ENCODE assay signal across 16 cellular contexts in genomic region chr5:465591-466403, GRCh38. TPM values are rescaled to one million over a fixed set of nuclear protein-coding genes. Genes with fewer than 3 reads are reported as not detected.
DNase-seq lines count a peak whose midpoint lies in the region; ATAC-seq and TF ChIP-seq lines count a peak whose summit lies in the region.
"Had no signal": no experiment of that assay in that cellular context is flagged by ENCODE, and none has a peak within 500 bp of the region (broad histone marks: within the 10 kb centered on the region; RNA-seq: fewer than 3 reads in every experiment).

No MANE protein-coding gene starts in this region.

- peak; percentile 2 for DNase-seq in stimulated activated CD4-positive, alpha-beta T cell treated with anti-CD3 and anti-CD28 coated beads, Interleukin-4, amount 100 ng/mL, for 1 hour
- no peak for DNase-seq in stimulated activated CD4-positive, alpha-beta T cell treated with anti-CD3 and anti-CD28 coated beads, Interleukin-4, amount 100 ng/mL, for 24 hours
- DNase-seq in glutamatergic neuron = peak; percentile 9
- DNase-seq in osteoblast (ENCODE audit: insufficient read length, low spot score, missing footprints) = peak; percentile 52
- no peak for DNase-seq in SKM-1 (lab: John Stamatoyannopoulos, UW; ENCODE audit: unreplicated experiment)
- DNase-seq: activated CD8-positive, alpha-beta memory T cell treated with anti-CD3 and anti-CD28 coated beads, Interleukin-2, amount 10 ng/mL, durations not matched to agents 7 days and 5 days; H9; NCI-H1436 treated with DMSO at 0.1 percent for 48 hours; NCI-H2171; NCI-H748 treated with DMSO at 0.1 percent for 48 hours; small intestine had no signal

- no peaks in the 10 kb centered on the region for H3K36me3 Mint-ChIP-seq in glutamatergic neuron (ENCODE audit: unreplicated experiment)

- no peak overlapping the region for H3K4me3 Mint-ChIP-seq in glutamatergic neuron (ENCODE audit: unreplicated experiment)
- H3K4me3 Mint-ChIP-seq: activated CD8-positive, alpha-beta memory T cell treated with anti-CD3 and anti-CD28 coated beads, Interleukin-2, amount 10 ng/mL, durations not matched to agents 7 days and 5 days; central memory CD8-positive, alpha-beta T cell; H9 had no signal

- H3K79me2 ChIP-seq in osteoblast (ENCODE audit: insufficient read depth, low read length) = peaks cover under 1% of the 10 kb centered on the region
- H3K79me2 ChIP-seq: parathyroid adenoma had no signal

- TF ChIP-seq CTCF in glutamatergic neuron (IDR thresholded peaks at IDR 0.05; ENCODE audit: partially characterized antibody, unreplicated experiment) (no peak), osteoblast (IDR thresholded peaks at IDR 0.05; ENCODE audit: extremely low read depth, low read depth, low read length) (no peak), gastroesophageal sphincter (IDR thresholded peaks at IDR 0.05) (no peak)

- peaks cover 1% of the 10 kb centered on the region for H3K27me3 Mint-ChIP-seq in glutamatergic neuron (ENCODE audit: unreplicated experiment)
- H3K27me3 Mint-ChIP-seq: activated CD8-positive, alpha-beta memory T cell treated with anti-CD3 and anti-CD28 coated beads, Interleukin-2, amount 10 ng/mL, durations not matched to agents 7 days and 5 days; central memory CD8-positive, alpha-beta T cell had no signal

- TF ChIP-seq POLR2A in gastroesophageal sphincter (IDR thresholded peaks at IDR 0.05) = no peak

- H3K4me2 ChIP-seq in osteoblast (ENCODE audit: insufficient read depth, low read length) = no peak overlapping the region

- peaks cover under 1% of the 10 kb centered on the region for H4K20me1 ChIP-seq in osteoblast (ENCODE audit: insufficient read depth, low read length)

- no peak for TF ChIP-seq EP300 in gastroesophageal sphincter (IDR thresholded peaks at IDR 0.05)

- H3K27ac ChIP-seq in osteoblast (ENCODE audit: low read depth, low read length) (no peak overlapping the region), gastroesophageal sphincter (no peak overlapping the region)
- H3K27ac ChIP-seq: esophagus muscularis mucosa, parathyroid adenoma had no signal

- H3K4me3 ChIP-seq in osteoblast (ENCODE audit: insufficient read depth, low read length) (no peak overlapping the region), gastroesophageal sphincter (no peak overlapping the region)
- H3K4me3 ChIP-seq: esophagus muscularis mucosa had no signal

- H2AFZ ChIP-seq in osteoblast (ENCODE audit: low read length) = no peak overlapping the region
- H2AFZ ChIP-seq: parathyroid adenoma had no signal

- peaks cover 40% of the 10 kb centered on the region for H3K36me3 ChIP-seq in osteoblast (ENCODE audit: insufficient read depth, low read length)
- peaks cover 0 to 83% of the 10 kb centered on the region in 2 donors for H3K36me3 ChIP-seq in gastroesophageal sphincter

- H3K27me3 ChIP-seq in osteoblast (ENCODE audit: insufficient read depth, low read length) (no peaks in the 10 kb centered on the region), gastroesophageal sphincter (no peaks in the 10 kb centered on the region)
- H3K27me3 ChIP-seq: esophagus muscularis mucosa had no signal

- H3K27ac Mint-ChIP-seq in glutamatergic neuron (ENCODE audit: unreplicated experiment) = no peak overlapping the region
- H3K27ac Mint-ChIP-seq: activated CD8-positive, alpha-beta memory T cell treated with anti-CD3 and anti-CD28 coated beads, Interleukin-2, amount 10 ng/mL, durations not matched to agents 7 days and 5 days had no signal

- 100% methylated on average over 2 to 3 of the region's 29 CpGs for WGBS in gastroesophageal sphincter (ENCODE audit: low coverage in 1 of 2), 2 donors

- ATAC-seq in gastroesophageal sphincter (no peak), HG02759 (IDR thresholded peaks at IDR 0.05; ENCODE audit: unreplicated experiment) (no peak)
- ATAC-seq: activated CD8-positive, alpha-beta memory T cell treated with anti-CD3 and anti-CD28 coated beads, Interleukin-2, amount 10 ng/mL, durations not matched to agents 7 days and 5 days had no signal

- H3K9me3 ChIP-seq in osteoblast (ENCODE audit: low read depth, low read length) (no peaks in the 10 kb centered on the region), gastroesophageal sphincter (no peaks in the 10 kb centered on the region)
- H3K9me3 ChIP-seq: esophagus muscularis mucosa had no signal

- H3K9me3 Mint-ChIP-seq in glutamatergic neuron (ENCODE audit: unreplicated experiment) = no peaks in the 10 kb centered on the region
- H3K9me3 Mint-ChIP-seq: central memory CD8-positive, alpha-beta T cell; H9 had no signal

- H3K4me1 Mint-ChIP-seq in glutamatergic neuron (ENCODE audit: low read depth, unreplicated experiment) = no peaks in the 10 kb centered on the region
- H3K4me1 Mint-ChIP-seq: H9 had no signal

- no peaks in the 10 kb centered on the region for H3K4me1 ChIP-seq in osteoblast (ENCODE audit: insufficient read depth, low read length)
- H3K4me1 ChIP-seq in gastroesophageal sphincter = peaks cover 0 to 4% (median 0%) of the 10 kb centered on the region in 3 donors
- H3K4me1 ChIP-seq: parathyroid adenoma had no signal

RNA-seq across cellular contexts. Expression of gene EXOC3, which starts 22.8 kb away (rescaled TPM):
- total RNA-seq in glutamatergic neuron (ENCODE audit: unreplicated experiment) = 55.4 TPM
- 39.8 and 49.2 TPM in 2 replicates for total RNA-seq in osteoblast
- total RNA-seq in gastroesophageal sphincter = 10 to 100 TPM; 46.4 to 92.7 (median 60.3) TPM

RNA-seq across cellular contexts. Expression of gene SLC9A3, which starts 58.5 kb away (rescaled TPM):
- total RNA-seq in glutamatergic neuron (ENCODE audit: unreplicated experiment) (1.1 TPM), osteoblast (1.2 and 1.4 TPM in 2 replicates), gastroesophageal sphincter (1 to 10 TPM; 2.6 to 3.9 (median 2.8) TPM)

Comparison
In these comparisons a context has a peak if more than half of its experiments do, and no peak if none do; other contexts are left out.
1. DNase-seq: peak in stimulated activated CD4-positive, alpha-beta T cell treated with anti-CD3 and anti-CD28 coated beads, Interleukin-4, amount 100 ng/mL, for 1 hour (single experiment), glutamatergic neuron (single experiment) and osteoblast (single experiment); none in stimulated activated CD4-positive, alpha-beta T cell treated with anti-CD3 and anti-CD28 coated beads, Interleukin-4, amount 100 ng/mL, for 24 hours (single experiment) and SKM-1 (single experiment).